In genomic region chr12:52965337-52965731, GRCh38 we compare ENCODE assay signal across 1 cellular context.
TF ChIP-seq lines count a peak whose summit lies in the region.

No MANE protein-coding gene starts in this region.

TF ChIP-seq in endothelial cell of umbilical vein, 7 proteins besides CTCF, POLR2A, EP300 and RAD21:
- TF ChIP-seq MYC (IDR thresholded peaks at IDR 0.05; ENCODE audit: low read depth, low read length) (no peak), GATA2 (IDR thresholded peaks at IDR 0.05; ENCODE audit: insufficient read depth, insufficient read length, low read depth, low read length) (no peak), EZH2 (IDR thresholded peaks at IDR 0.05; ENCODE audit: borderline replicate concordance, low read depth, low read length, severe bottlenecking) (no peak), MAX (IDR thresholded peaks at IDR 0.05; ENCODE audit: insufficient read depth, insufficient read length) (no peak), POLR2AphosphoS5 (IDR thresholded peaks at IDR 0.05; ENCODE audit: insufficient read depth, low read depth, low read length) (no peak), FOS (IDR thresholded peaks at IDR 0.05; ENCODE audit: borderline replicate concordance, insufficient read depth, low read length) (no peak), JUN (IDR thresholded peaks at IDR 0.05; ENCODE audit: borderline replicate concordance, insufficient read depth, insufficient read length, low read depth) (no peak)
TF ChIP-seq in endothelial cell of umbilical vein: peak in this region for 0.
